16 cellular contexts compared by ENCODE assay signal in genomic region chr17:78861229-78861628, GRCh38. TPM values are rescaled to one million over a fixed set of nuclear protein-coding genes. Genes with fewer than 3 reads are reported as not detected.
DNase-seq lines count a peak whose midpoint lies in the region; ATAC-seq, FAIRE-seq and TF ChIP-seq lines count a peak whose summit lies in the region.
"Had no signal": no experiment of that assay in that cellular context is flagged by ENCODE, and none has a peak within 500 bp of the region (broad histone marks: within the 10 kb centered on the region; RNA-seq: fewer than 3 reads in every experiment).

No MANE protein-coding gene starts in this region.

- peaks cover 21% of the 10 kb centered on the region for H3K4me1 ChIP-seq in endothelial cell of umbilical vein (ENCODE audit: control insufficient read depth, extremely low read depth, insufficient read depth, low read length)
- peaks cover 12% of the 10 kb centered on the region for H3K4me1 ChIP-seq in rectal smooth muscle tissue (ENCODE audit: control insufficient read depth, insufficient read depth, low read length)
- peaks cover 13% of the 10 kb centered on the region for H3K4me1 ChIP-seq in upper lobe of right lung

- FAIRE-seq in endothelial cell of umbilical vein (lab: Jason Lieb, UNC), result no peak

- ATAC-seq in upper lobe of right lung, result no peak
- ATAC-seq in HG03469 (IDR thresholded peaks at IDR 0.05; ENCODE audit: unreplicated experiment), result no peak
- ATAC-seq: activated T-cell treated with anti-CD3 and anti-CD28 coated beads, Interleukin-2, amount 50 U/mL, for 72 hours had no signal

- no peak for DNase-seq in activated naive CD4-positive, alpha-beta T cell treated with anti-CD3 and anti-CD28 coated beads, Interleukin-2, amount 50 U/mL, for 16 hours
- DNase-seq in endothelial cell of umbilical vein (ENCODE audit: low read depth, low spot score) (no peak), upper lobe of right lung (no peak), NCI-H748 (lab: John Stamatoyannopoulos, UW; ENCODE audit: unreplicated experiment) (no peak)
- DNase-seq in activated CD4-positive, alpha-beta memory T cell treated with anti-CD3 and anti-CD28 coated beads, Interleukin-2, amount 10 ng/mL, durations not matched to agents 7 days and 5 days, result no peak
- DNase-seq: activated CD4-positive, alpha-beta T cell treated with anti-CD3 and anti-CD28 coated beads, Interleukin-2, amount 50 U/mL, for 48 hours; activated T-cell treated with anti-CD3 and anti-CD28 coated beads, Interleukin-2, amount 50 U/mL, for 72 hours; CD4-positive, alpha-beta T cell; NCI-H1694 treated with DMSO at 0.1 percent for 48 hours; NCI-H446; stimulated activated CD4-positive, alpha-beta T cell treated with anti-CD3 and anti-CD28 coated beads, Interleukin-15, amount 100 ng/mL, for 24 hours had no signal

- H3K4me1 Mint-ChIP-seq in activated naive CD4-positive, alpha-beta T cell treated with anti-CD3 and anti-CD28 coated beads, Interleukin-2, amount 50 U/mL, for 24 hours, result no peaks in the 10 kb centered on the region
- peaks cover 3% of the 10 kb centered on the region for H3K4me1 Mint-ChIP-seq in activated CD4-positive, alpha-beta memory T cell treated with anti-CD3 and anti-CD28 coated beads, Interleukin-2, amount 10 ng/mL, durations not matched to agents 7 days and 5 days
- H3K4me1 Mint-ChIP-seq: central memory CD8-positive, alpha-beta T cell had no signal

- H3K27ac Mint-ChIP-seq in activated naive CD4-positive, alpha-beta T cell treated with anti-CD3 and anti-CD28 coated beads, Interleukin-2, amount 50 U/mL, for 24 hours, result peak overlapping the region; percentile 59
- no peak overlapping the region for H3K27ac Mint-ChIP-seq in activated CD4-positive, alpha-beta memory T cell treated with anti-CD3 and anti-CD28 coated beads, Interleukin-2, amount 10 ng/mL, durations not matched to agents 7 days and 5 days
- H3K27ac Mint-ChIP-seq: activated T-cell treated with anti-CD3 and anti-CD28 coated beads, Interleukin-2, amount 50 U/mL, for 72 hours; CD4-positive, alpha-beta T cell had no signal

- CTCF ChIA-PET in endothelial cell of umbilical vein (lab: Charles Lee), result interaction anchor here (1.0 kb wide), 1 partner anchor 8 kb away, joined by 3 read pairs; no protein-coding TSS in a partner anchor
- CTCF ChIA-PET in activated CD4-positive, alpha-beta memory T cell treated with anti-CD3 and anti-CD28 coated beads, Interleukin-2, amount 10 ng/mL, durations not matched to agents 7 days and 5 days (lab: Charles Lee), result interaction anchor here (0.6 kb wide), 1 partner anchor 105 kb away, joined by 3 read pairs; no protein-coding TSS in a partner anchor

- no peaks in the 10 kb centered on the region for H3K9me3 Mint-ChIP-seq in activated naive CD4-positive, alpha-beta T cell treated with anti-CD3 and anti-CD28 coated beads, Interleukin-2, amount 50 U/mL, for 24 hours
- no peaks in the 10 kb centered on the region for H3K9me3 Mint-ChIP-seq in activated CD4-positive, alpha-beta memory T cell treated with anti-CD3 and anti-CD28 coated beads, Interleukin-2, amount 10 ng/mL, durations not matched to agents 7 days and 5 days
- H3K9me3 Mint-ChIP-seq: activated T-cell treated with anti-CD3 and anti-CD28 coated beads, Interleukin-2, amount 50 U/mL, for 72 hours; CD4-positive, alpha-beta T cell; central memory CD8-positive, alpha-beta T cell had no signal

- H3K4me3 ChIP-seq in endothelial cell of umbilical vein (replicated peaks in 1 of 3; ENCODE audit: insufficient read depth in 1 of 3, low read depth in 1 of 3, low read length in 3 of 3), result no peak overlapping the region
- H3K4me3 ChIP-seq in rectal smooth muscle tissue (ENCODE audit: low read length), result no peak overlapping the region
- no peak overlapping the region for H3K4me3 ChIP-seq in upper lobe of right lung
- H3K4me3 ChIP-seq: mucosa of descending colon had no signal

- H3K9me1 ChIP-seq in endothelial cell of umbilical vein (replicated peaks; ENCODE audit: control insufficient read depth, extremely low read depth, insufficient read depth, low read length), result no peaks in the 10 kb centered on the region

- H3K27me3 Mint-ChIP-seq in activated naive CD4-positive, alpha-beta T cell treated with anti-CD3 and anti-CD28 coated beads, Interleukin-2, amount 50 U/mL, for 24 hours, result no peaks in the 10 kb centered on the region
- H3K27me3 Mint-ChIP-seq in activated CD4-positive, alpha-beta memory T cell treated with anti-CD3 and anti-CD28 coated beads, Interleukin-2, amount 10 ng/mL, durations not matched to agents 7 days and 5 days, result peaks cover 12% of the 10 kb centered on the region
- H3K27me3 Mint-ChIP-seq: CD4-positive, alpha-beta T cell had no signal

- no peak overlapping the region for H3K4me3 Mint-ChIP-seq in activated naive CD4-positive, alpha-beta T cell treated with anti-CD3 and anti-CD28 coated beads, Interleukin-2, amount 50 U/mL, for 24 hours
- no peak overlapping the region for H3K4me3 Mint-ChIP-seq in activated CD4-positive, alpha-beta memory T cell treated with anti-CD3 and anti-CD28 coated beads, Interleukin-2, amount 10 ng/mL, durations not matched to agents 7 days and 5 days
- H3K4me3 Mint-ChIP-seq: activated T-cell treated with anti-CD3 and anti-CD28 coated beads, Interleukin-2, amount 50 U/mL, for 72 hours; CD4-positive, alpha-beta T cell; central memory CD8-positive, alpha-beta T cell had no signal

- H3K36me3 ChIP-seq in endothelial cell of umbilical vein (ENCODE audit: control insufficient read depth in 2 of 2, extremely low read depth in 1 of 2, insufficient read depth in 2 of 2, low read length in 2 of 2), result peaks cover 2 to 9% of the 10 kb centered on the region in 2 experiments
- peaks cover 15% of the 10 kb centered on the region for H3K36me3 ChIP-seq in rectal smooth muscle tissue (ENCODE audit: control insufficient read depth, insufficient read depth, low read length)
- peaks cover 23% of the 10 kb centered on the region for H3K36me3 ChIP-seq in upper lobe of right lung

- no peaks in the 10 kb centered on the region for H4K20me1 ChIP-seq in endothelial cell of umbilical vein (replicated peaks; ENCODE audit: control insufficient read depth, extremely low read depth, insufficient read depth, low read length)

- H2AFZ ChIP-seq in endothelial cell of umbilical vein (ENCODE audit: low read depth, low read length), result no peak overlapping the region

- TF ChIP-seq POLR2A in endothelial cell of umbilical vein (IDR thresholded peaks at IDR 0.05; ENCODE audit: low read depth, low read length), result no peak

- H3K9ac ChIP-seq in endothelial cell of umbilical vein (replicated peaks; ENCODE audit: extremely low read depth, insufficient read depth, low read length), result no peak overlapping the region
- no peak overlapping the region for H3K9ac ChIP-seq in rectal smooth muscle tissue (ENCODE audit: low read length)

- H3K79me2 ChIP-seq in endothelial cell of umbilical vein (ENCODE audit: control insufficient read depth, insufficient read depth, low read length), result no peaks in the 10 kb centered on the region

- dilution Hi-C loops in endothelial cell of umbilical vein (cut with MboI; ENCODE audit: extremely low pct_ligation_motif_present, low sequenced_read_pairs), result no loop called here

- H3K36me3 Mint-ChIP-seq in activated naive CD4-positive, alpha-beta T cell treated with anti-CD3 and anti-CD28 coated beads, Interleukin-2, amount 50 U/mL, for 24 hours, result no peaks in the 10 kb centered on the region
- no peaks in the 10 kb centered on the region for H3K36me3 Mint-ChIP-seq in activated CD4-positive, alpha-beta memory T cell treated with anti-CD3 and anti-CD28 coated beads, Interleukin-2, amount 10 ng/mL, durations not matched to agents 7 days and 5 days (ENCODE audit: low read depth)

- TF ChIP-seq CTCF in endothelial cell of umbilical vein (IDR thresholded peaks at IDR 0.05; ENCODE audit: extremely low read depth in 1 of 2, insufficient read depth in 1 of 2, low read depth in 1 of 2, low read length in 2 of 2), result no peak
- no peak for TF ChIP-seq CTCF in upper lobe of right lung (IDR thresholded peaks at IDR 0.05)

- H3K27ac ChIP-seq in endothelial cell of umbilical vein (ENCODE audit: insufficient read depth, low read depth, low read length), result peak overlapping the region; percentile 93
- H3K27ac ChIP-seq in rectal smooth muscle tissue (ENCODE audit: low read depth, low read length), result peak overlapping the region; percentile 81
- peak overlapping the region; percentile 65 for H3K27ac ChIP-seq in upper lobe of right lung

- H3K9me3 ChIP-seq in endothelial cell of umbilical vein (replicated peaks; ENCODE audit: control insufficient read depth, insufficient read depth, low read length) (no peaks in the 10 kb centered on the region), upper lobe of right lung (no peaks in the 10 kb centered on the region)
- H3K9me3 ChIP-seq: mucosa of descending colon had no signal

- no TSS peak for BruUV-seq in endothelial cell of umbilical vein (replicated peaks; lab: Mats Ljungman, UMichigan)

- no peak overlapping the region for H3K4me2 ChIP-seq in endothelial cell of umbilical vein (ENCODE audit: insufficient read depth, low read length)

- POLR2A ChIA-PET in endothelial cell of umbilical vein (lab: Charles Lee), result no interaction called here
- POLR2A ChIA-PET in activated CD4-positive, alpha-beta memory T cell treated with anti-CD3 and anti-CD28 coated beads, Interleukin-2, amount 10 ng/mL, durations not matched to agents 7 days and 5 days (lab: Charles Lee), result no interaction called here

- intact Hi-C loops in endothelial cell of umbilical vein (cut with micrococcal nuclease), result no loop called here
- intact Hi-C loops in upper lobe of right lung (cut with DNase I), result loop anchor here (5.0 kb wide), 1 partner anchor 111 kb away; no protein-coding TSS in a partner anchor

- H3K27me3 ChIP-seq in endothelial cell of umbilical vein (ENCODE audit: control insufficient read depth in 2 of 2, insufficient read depth in 2 of 2, low read length in 2 of 2), result no peaks in the 10 kb centered on the region
- no peaks in the 10 kb centered on the region for H3K27me3 ChIP-seq in rectal smooth muscle tissue (ENCODE audit: control insufficient read depth, insufficient read depth, low read length)
- no peaks in the 10 kb centered on the region for H3K27me3 ChIP-seq in upper lobe of right lung

RNA-seq across cellular contexts. Expression of gene USP36, which starts 20.6 kb away (rescaled TPM):
- total RNA-seq in endothelial cell of umbilical vein (46.6 and 49.8 TPM in 2 replicates), upper lobe of right lung (69.6 TPM)
- polyA plus RNA-seq in endothelial cell of umbilical vein, result 20.6 and 29.8 TPM in 2 replicates
- polyA plus RNA-seq in endothelial cell of umbilical vein (2011; cell fraction: cytosol; rRNA removed), result 16.2 TPM in 2 replicates
- polyA plus RNA-seq in endothelial cell of umbilical vein (2011; cell fraction: nucleus; rRNA removed), result 99.4 and 100 TPM in 2 replicates
- polyA plus RNA-seq in endothelial cell of umbilical vein (2012), result 37.7 and 49.1 TPM in 2 replicates
- polyA minus RNA-seq in endothelial cell of umbilical vein, result 35.2 and 39.6 TPM in 2 replicates
- polyA minus RNA-seq in endothelial cell of umbilical vein (2011; cell fraction: cytosol; rRNA and poly(A)+ RNA removed), result 23.9 TPM
- polyA minus RNA-seq in endothelial cell of umbilical vein (2011; cell fraction: nucleus; rRNA and poly(A)+ RNA removed), result 41.5 and 45.4 TPM in 2 replicates
- 10 to 100 TPM; 95.4 to 96.8 TPM for total RNA-seq in activated CD4-positive, alpha-beta memory T cell treated with anti-CD3 and anti-CD28 coated beads, Interleukin-2, amount 10 ng/mL, durations not matched to agents 7 days and 5 days

RNA-seq across cellular contexts. Expression of gene CEP295NL, which starts 41.8 kb away (rescaled TPM):
- 3.6 and 8.3 TPM in 2 replicates for total RNA-seq in endothelial cell of umbilical vein
- 0.10 and 0.13 TPM in 2 replicates for polyA plus RNA-seq in endothelial cell of umbilical vein
- polyA plus RNA-seq in endothelial cell of umbilical vein (2011; cell fraction: cytosol; rRNA removed), result 0.04 and 0.06 TPM in 2 replicates
- 2.2 and 2.6 TPM in 2 replicates for polyA plus RNA-seq in endothelial cell of umbilical vein (2011; cell fraction: nucleus; rRNA removed)
- 0.38 and 0.40 TPM in 2 replicates for polyA plus RNA-seq in endothelial cell of umbilical vein (2012)
- polyA minus RNA-seq in endothelial cell of umbilical vein, result 2.8 and 4.8 TPM in 2 replicates
- not detected for polyA minus RNA-seq in endothelial cell of umbilical vein (2011; cell fraction: cytosol; rRNA and poly(A)+ RNA removed)
- 5.3 and 16.9 TPM in 2 replicates for polyA minus RNA-seq in endothelial cell of umbilical vein (2011; cell fraction: nucleus; rRNA and poly(A)+ RNA removed)
- 4.2 TPM for total RNA-seq in upper lobe of right lung
- not detected for total RNA-seq in activated CD4-positive, alpha-beta memory T cell treated with anti-CD3 and anti-CD28 coated beads, Interleukin-2, amount 10 ng/mL, durations not matched to agents 7 days and 5 days
